Comparison of ENCODE assay signal across 1 cellular context in the genomic region with DNA sequence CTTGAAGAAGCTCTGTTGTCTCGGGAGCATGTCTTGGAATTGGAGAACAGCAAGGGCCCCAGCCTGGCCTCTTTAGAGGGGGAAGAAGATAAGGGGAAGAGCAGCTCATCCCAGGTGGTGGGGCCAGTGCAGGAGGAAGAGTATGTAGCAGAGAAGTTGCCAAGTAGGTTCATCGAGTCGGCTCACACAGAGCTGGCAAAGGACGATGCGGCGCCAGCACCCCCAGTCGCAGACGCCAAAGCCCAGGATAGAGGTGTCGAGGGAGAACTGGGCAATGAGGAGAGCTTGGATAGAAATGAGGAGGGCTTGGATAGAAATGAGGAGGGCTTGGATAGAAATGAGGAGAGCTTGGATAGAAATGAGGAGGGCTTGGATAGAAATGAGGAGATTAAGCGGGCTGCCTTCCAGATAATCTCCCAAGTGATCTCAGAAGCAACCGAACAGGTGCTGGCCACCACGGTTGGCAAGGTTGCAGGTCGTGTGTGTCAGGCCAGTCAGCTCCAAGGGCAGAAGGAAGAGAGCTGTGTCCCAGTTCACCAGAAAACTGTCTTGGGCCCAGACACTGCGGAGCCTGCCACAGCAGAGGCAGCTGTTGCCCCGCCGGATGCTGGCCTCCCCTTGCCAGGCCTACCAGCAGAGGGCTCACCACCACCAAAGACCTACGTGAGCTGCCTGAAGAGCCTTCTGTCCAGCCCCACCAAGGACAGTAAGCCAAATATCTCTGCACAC.
A peak's percentile ranks its signal among the peaks of the same experiment; 100 is the strongest.
TF ChIP-seq lines count a peak whose summit lies in the region.

No MANE protein-coding gene starts in this region.

TF ChIP-seq in HepG2, 621 proteins besides CTCF, POLR2A, EP300 and RAD21 (continued from another document and continues in another):
- TF ChIP-seq, protein P1, sequence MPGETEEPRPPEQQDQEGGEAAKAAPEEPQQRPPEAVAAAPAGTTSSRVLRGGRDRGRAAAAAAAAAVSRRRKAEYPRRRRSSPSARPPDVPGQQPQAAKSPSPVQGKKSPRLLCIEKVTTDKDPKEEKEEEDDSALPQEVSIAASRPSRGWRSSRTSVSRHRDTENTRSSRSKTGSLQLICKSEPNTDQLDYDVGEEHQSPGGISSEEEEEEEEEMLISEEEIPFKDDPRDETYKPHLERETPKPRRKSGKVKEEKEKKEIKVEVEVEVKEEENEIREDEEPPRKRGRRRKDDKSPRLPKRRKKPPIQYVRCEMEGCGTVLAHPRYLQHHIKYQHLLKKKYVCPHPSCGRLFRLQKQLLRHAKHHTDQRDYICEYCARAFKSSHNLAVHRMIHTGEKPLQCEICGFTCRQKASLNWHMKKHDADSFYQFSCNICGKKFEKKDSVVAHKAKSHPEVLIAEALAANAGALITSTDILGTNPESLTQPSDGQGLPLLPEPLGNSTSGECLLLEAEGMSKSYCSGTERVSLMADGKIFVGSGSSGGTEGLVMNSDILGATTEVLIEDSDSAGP (CRISPR knock-in tag; IDR thresholded peaks at IDR 0.05; ENCODE audit: borderline replicate concordance), result peak; percentile 46; the same call in 1 of the 2 replicates
- TF ChIP-seq HOXA5 (CRISPR knock-in tag; IDR thresholded peaks at IDR 0.05), result no peak
- TF ChIP-seq ZNF776 (CRISPR knock-in tag; IDR thresholded peaks at IDR 0.05), result peak; percentile 40; the same call in 1 of the 2 replicates
- TF ChIP-seq, protein P2, sequence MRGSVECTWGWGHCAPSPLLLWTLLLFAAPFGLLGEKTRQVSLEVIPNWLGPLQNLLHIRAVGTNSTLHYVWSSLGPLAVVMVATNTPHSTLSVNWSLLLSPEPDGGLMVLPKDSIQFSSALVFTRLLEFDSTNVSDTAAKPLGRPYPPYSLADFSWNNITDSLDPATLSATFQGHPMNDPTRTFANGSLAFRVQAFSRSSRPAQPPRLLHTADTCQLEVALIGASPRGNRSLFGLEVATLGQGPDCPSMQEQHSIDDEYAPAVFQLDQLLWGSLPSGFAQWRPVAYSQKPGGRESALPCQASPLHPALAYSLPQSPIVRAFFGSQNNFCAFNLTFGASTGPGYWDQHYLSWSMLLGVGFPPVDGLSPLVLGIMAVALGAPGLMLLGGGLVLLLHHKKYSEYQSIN (CRISPR knock-in tag; IDR thresholded peaks at IDR 0.05; ENCODE audit: borderline replicate concordance), result no peak
- 0 out of 2 replicates have a peak, but pooled peaks have one; percentile 24 for TF ChIP-seq SAP130 (CRISPR knock-in tag; IDR thresholded peaks at IDR 0.05; ENCODE audit: low read depth)
- 0 out of 2 replicates have a peak, but pooled peaks have one; percentile 37 for TF ChIP-seq NFATC3 (CRISPR knock-in tag; IDR thresholded peaks at IDR 0.05)
- peak; percentile 93 for TF ChIP-seq ZBTB38 (CRISPR knock-in tag; IDR thresholded peaks at IDR 0.05)
- TF ChIP-seq XRCC5 (optimal IDR thresholded peaks at IDR 0.05; ENCODE audit: low read length), result peak; percentile 81
- TF ChIP-seq, protein P3, sequence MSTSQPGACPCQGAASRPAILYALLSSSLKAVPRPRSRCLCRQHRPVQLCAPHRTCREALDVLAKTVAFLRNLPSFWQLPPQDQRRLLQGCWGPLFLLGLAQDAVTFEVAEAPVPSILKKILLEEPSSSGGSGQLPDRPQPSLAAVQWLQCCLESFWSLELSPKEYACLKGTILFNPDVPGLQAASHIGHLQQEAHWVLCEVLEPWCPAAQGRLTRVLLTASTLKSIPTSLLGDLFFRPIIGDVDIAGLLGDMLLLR (CRISPR knock-in tag; IDR thresholded peaks at IDR 0.05), result peak; percentile 36; the same call in 1 of the 2 replicates
- TF ChIP-seq ZNF329 (CRISPR knock-in tag; IDR thresholded peaks at IDR 0.05; ENCODE audit: low read depth), result no peak
- peak; percentile 74; the same call in 1 of the 2 replicates for TF ChIP-seq ZNF761 (CRISPR knock-in tag; conservative IDR thresholded peaks at IDR 0.05)
- TF ChIP-seq, protein P4, sequence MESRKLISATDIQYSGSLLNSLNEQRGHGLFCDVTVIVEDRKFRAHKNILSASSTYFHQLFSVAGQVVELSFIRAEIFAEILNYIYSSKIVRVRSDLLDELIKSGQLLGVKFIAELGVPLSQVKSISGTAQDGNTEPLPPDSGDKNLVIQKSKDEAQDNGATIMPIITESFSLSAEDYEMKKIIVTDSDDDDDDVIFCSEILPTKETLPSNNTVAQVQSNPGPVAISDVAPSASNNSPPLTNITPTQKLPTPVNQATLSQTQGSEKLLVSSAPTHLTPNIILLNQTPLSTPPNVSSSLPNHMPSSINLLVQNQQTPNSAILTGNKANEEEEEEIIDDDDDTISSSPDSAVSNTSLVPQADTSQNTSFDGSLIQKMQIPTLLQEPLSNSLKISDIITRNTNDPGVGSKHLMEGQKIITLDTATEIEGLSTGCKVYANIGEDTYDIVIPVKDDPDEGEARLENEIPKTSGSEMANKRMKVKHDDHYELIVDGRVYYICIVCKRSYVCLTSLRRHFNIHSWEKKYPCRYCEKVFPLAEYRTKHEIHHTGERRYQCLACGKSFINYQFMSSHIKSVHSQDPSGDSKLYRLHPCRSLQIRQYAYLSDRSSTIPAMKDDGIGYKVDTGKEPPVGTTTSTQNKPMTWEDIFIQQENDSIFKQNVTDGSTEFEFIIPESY (CRISPR knock-in tag; IDR thresholded peaks at IDR 0.05), result peak; percentile 92
- TF ChIP-seq JARID2 (CRISPR knock-in tag; IDR thresholded peaks at IDR 0.05; ENCODE audit: insufficient replicate concordance), result no peak
- no peak for TF ChIP-seq ZNF564 (CRISPR knock-in tag; IDR thresholded peaks at IDR 0.05)
- TF ChIP-seq FOXK1 (CRISPR knock-in tag; IDR thresholded peaks at IDR 0.05; ENCODE audit: borderline replicate concordance, low read depth), result 0 out of 2 replicates have a peak, but pooled peaks have one; percentile 20
- no peak for TF ChIP-seq SMAD3 (CRISPR knock-in tag; IDR thresholded peaks at IDR 0.05)
- TF ChIP-seq ZNF431 (CRISPR knock-in tag; IDR thresholded peaks at IDR 0.05; ENCODE audit: borderline replicate concordance, low read depth), result 0 out of 2 replicates have a peak, but pooled peaks have one; percentile 25
- TF ChIP-seq PITX1 (CRISPR knock-in tag; IDR thresholded peaks at IDR 0.05), result 0 out of 2 replicates have a peak, but pooled peaks have one; percentile 26
- TF ChIP-seq, protein P5, sequence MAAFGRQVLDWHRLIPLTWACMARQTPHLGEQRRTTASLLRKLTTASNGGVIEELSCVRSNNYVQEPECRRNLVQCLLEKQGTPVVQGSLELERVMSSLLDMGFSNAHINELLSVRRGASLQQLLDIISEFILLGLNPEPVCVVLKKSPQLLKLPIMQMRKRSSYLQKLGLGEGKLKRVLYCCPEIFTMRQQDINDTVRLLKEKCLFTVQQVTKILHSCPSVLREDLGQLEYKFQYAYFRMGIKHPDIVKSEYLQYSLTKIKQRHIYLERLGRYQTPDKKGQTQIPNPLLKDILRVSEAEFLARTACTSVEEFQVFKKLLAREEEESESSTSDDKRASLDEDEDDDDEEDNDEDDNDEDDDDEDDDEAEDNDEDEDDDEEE (CRISPR knock-in tag; IDR thresholded peaks at IDR 0.05), result 0 out of 2 replicates have a peak, but pooled peaks have one; percentile 35
- TF ChIP-seq ZNF207 (IDR thresholded peaks at IDR 0.05; ENCODE audit: borderline replicate concordance), result no peak
- peak; percentile 59 for TF ChIP-seq AGO2 (optimal IDR thresholded peaks at IDR 0.05; ENCODE audit: low read depth, low read length)
- TF ChIP-seq ZNF746 (CRISPR knock-in tag; IDR thresholded peaks at IDR 0.05), result no peak
- TF ChIP-seq ZNF12 (CRISPR knock-in tag; IDR thresholded peaks at IDR 0.05), result no peak
- TF ChIP-seq RFXAP (CRISPR knock-in tag; IDR thresholded peaks at IDR 0.05; ENCODE audit: borderline replicate concordance), result no peak
- no peak for TF ChIP-seq FOXA1 (IDR thresholded peaks at IDR 0.05)
- 0 out of 2 replicates have a peak, but pooled peaks have one; percentile 12 for TF ChIP-seq FOXA1 (CRISPR knock-in tag; IDR thresholded peaks at IDR 0.05)
- TF ChIP-seq, protein P6, sequence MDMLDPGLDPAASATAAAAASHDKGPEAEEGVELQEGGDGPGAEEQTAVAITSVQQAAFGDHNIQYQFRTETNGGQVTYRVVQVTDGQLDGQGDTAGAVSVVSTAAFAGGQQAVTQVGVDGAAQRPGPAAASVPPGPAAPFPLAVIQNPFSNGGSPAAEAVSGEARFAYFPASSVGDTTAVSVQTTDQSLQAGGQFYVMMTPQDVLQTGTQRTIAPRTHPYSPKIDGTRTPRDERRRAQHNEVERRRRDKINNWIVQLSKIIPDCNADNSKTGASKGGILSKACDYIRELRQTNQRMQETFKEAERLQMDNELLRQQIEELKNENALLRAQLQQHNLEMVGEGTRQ (IDR thresholded peaks at IDR 0.05; ENCODE audit: low read depth, low read length), result no peak
- TF ChIP-seq, protein P6 (CRISPR knock-in tag; IDR thresholded peaks at IDR 0.05; ENCODE audit: borderline replicate concordance), result no peak
- TF ChIP-seq, protein P7, sequence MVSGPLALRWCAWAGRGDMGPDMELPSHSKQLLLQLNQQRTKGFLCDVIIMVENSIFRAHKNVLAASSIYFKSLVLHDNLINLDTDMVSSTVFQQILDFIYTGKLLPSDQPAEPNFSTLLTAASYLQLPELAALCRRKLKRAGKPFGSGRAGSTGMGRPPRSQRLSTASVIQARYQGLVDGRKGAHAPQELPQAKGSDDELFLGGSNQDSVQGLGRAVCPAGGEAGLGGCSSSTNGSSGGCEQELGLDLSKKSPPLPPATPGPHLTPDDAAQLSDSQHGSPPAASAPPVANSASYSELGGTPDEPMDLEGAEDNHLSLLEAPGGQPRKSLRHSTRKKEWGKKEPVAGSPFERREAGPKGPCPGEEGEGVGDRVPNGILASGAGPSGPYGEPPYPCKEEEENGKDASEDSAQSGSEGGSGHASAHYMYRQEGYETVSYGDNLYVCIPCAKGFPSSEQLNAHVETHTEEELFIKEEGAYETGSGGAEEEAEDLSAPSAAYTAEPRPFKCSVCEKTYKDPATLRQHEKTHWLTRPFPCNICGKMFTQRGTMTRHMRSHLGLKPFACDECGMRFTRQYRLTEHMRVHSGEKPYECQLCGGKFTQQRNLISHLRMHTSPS (CRISPR knock-in tag; IDR thresholded peaks at IDR 0.05; ENCODE audit: low read depth), result 0 out of 2 replicates have a peak, but pooled peaks have one; percentile 36
- 0 out of 2 replicates have a peak, but pooled peaks have one; percentile 44 for TF ChIP-seq ZNF383 (CRISPR knock-in tag; IDR thresholded peaks at IDR 0.05; ENCODE audit: borderline replicate concordance)
- TF ChIP-seq, protein P8, sequence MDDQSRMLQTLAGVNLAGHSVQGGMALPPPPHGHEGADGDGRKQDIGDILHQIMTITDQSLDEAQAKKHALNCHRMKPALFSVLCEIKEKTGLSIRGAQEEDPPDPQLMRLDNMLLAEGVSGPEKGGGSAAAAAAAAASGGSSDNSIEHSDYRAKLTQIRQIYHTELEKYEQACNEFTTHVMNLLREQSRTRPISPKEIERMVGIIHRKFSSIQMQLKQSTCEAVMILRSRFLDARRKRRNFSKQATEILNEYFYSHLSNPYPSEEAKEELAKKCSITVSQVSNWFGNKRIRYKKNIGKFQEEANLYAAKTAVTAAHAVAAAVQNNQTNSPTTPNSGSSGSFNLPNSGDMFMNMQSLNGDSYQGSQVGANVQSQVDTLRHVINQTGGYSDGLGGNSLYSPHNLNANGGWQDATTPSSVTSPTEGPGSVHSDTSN (CRISPR knock-in tag; IDR thresholded peaks at IDR 0.05; ENCODE audit: borderline replicate concordance), result no peak
- TF ChIP-seq NFKB2 (CRISPR knock-in tag; IDR thresholded peaks at IDR 0.05; ENCODE audit: borderline replicate concordance), result peak; percentile 54; the same call in 1 of the 2 replicates
- TF ChIP-seq PTBP1 (IDR thresholded peaks at IDR 0.05; ENCODE audit: low read depth, low read length, poor library complexity, severe bottlenecking), result no peak
- TF ChIP-seq TBX2 (CRISPR knock-in tag; IDR thresholded peaks at IDR 0.05; ENCODE audit: borderline replicate concordance), result peak; percentile 51
- no peak for TF ChIP-seq NR2F6 (IDR thresholded peaks at IDR 0.05)
- peak; percentile 25; the same call in 1 of the 2 replicates for TF ChIP-seq NR2F6 (CRISPR knock-in tag; IDR thresholded peaks at IDR 0.05)
- peak; percentile 31 for TF ChIP-seq TEAD3 (CRISPR knock-in tag; optimal IDR thresholded peaks at IDR 0.05; ENCODE audit: borderline replicate concordance)
- no peak for TF ChIP-seq ZSCAN9 (CRISPR knock-in tag; IDR thresholded peaks at IDR 0.05; ENCODE audit: borderline replicate concordance)
- TF ChIP-seq, protein P9, sequence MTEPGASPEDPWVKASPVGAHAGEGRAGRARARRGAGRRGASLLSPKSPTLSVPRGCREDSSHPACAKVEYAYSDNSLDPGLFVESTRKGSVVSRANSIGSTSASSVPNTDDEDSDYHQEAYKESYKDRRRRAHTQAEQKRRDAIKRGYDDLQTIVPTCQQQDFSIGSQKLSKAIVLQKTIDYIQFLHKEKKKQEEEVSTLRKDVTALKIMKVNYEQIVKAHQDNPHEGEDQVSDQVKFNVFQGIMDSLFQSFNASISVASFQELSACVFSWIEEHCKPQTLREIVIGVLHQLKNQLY (CRISPR knock-in tag; IDR thresholded peaks at IDR 0.05), result no peak
- TF ChIP-seq ZNF556 (CRISPR knock-in tag; IDR thresholded peaks at IDR 0.05; ENCODE audit: borderline replicate concordance), result 0 out of 2 replicates have a peak, but pooled peaks have one; percentile 25
- no peak for TF ChIP-seq PLRG1 (conservative IDR thresholded peaks at IDR 0.05)
- TF ChIP-seq MED13 (CRISPR knock-in tag; IDR thresholded peaks at IDR 0.05), result no peak
- TF ChIP-seq, protein P10, sequence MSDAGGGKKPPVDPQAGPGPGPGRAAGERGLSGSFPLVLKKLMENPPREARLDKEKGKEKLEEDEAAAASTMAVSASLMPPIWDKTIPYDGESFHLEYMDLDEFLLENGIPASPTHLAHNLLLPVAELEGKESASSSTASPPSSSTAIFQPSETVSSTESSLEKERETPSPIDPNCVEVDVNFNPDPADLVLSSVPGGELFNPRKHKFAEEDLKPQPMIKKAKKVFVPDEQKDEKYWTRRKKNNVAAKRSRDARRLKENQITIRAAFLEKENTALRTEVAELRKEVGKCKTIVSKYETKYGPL (CRISPR knock-in tag; IDR thresholded peaks at IDR 0.05), result no peak
